Comparison of ENCODE assay signal across 6 cellular contexts in the genomic region with DNA sequence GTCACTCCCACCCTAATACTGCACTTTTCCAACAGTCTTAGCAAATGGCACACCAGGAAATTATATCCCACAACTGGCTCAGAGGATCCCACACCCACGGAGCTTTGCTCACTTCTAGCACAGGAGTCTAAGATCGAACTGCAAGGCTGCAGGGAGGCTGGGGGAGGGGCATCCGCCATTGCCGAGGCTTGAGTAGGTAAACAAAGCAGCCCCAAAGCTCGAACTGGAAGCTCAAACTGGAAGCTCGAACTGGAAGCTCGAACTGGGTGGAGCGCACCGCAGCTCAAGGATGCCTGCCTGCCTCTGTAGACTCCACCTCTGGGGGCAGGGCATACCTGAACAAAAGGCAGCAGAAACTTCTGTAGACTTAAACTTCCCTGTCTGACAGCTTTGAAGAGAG. TPM values are rescaled to one million over a fixed set of nuclear protein-coding genes. Genes with fewer than 3 reads are reported as not detected.
"Had no signal": no experiment of that assay in that cellular context is flagged by ENCODE, and none has a peak within 500 bp of the region (broad histone marks: within the 10 kb centered on the region; RNA-seq: fewer than 3 reads in every experiment).

No MANE protein-coding gene starts in this region.

RNA-seq across cellular contexts. Expression of gene AQP9, which starts 55.5 kb away (rescaled TPM):
- total RNA-seq: lung microvascular endothelial cell; naive thymus-derived CD8-positive, alpha-beta T cell; neural crest cell; progenitor cell of endocrine pancreas; pulmonary artery endothelial cell had no signal
- polyA plus RNA-seq: smooth muscle cell had no signal
